13 cellular contexts compared by ENCODE assay signal in genomic region chr20:62710886-62711702, GRCh38. TPM values are rescaled to one million over a fixed set of nuclear protein-coding genes. Genes with fewer than 3 reads are reported as not detected.
DNase-seq lines count a peak whose midpoint lies in the region; ATAC-seq and TF ChIP-seq lines count a peak whose summit lies in the region.
"Had no signal": no experiment of that assay in that cellular context is flagged by ENCODE, and none has a peak within 500 bp of the region (broad histone marks: within the 10 kb centered on the region; RNA-seq: fewer than 3 reads in every experiment).

No MANE protein-coding gene starts in this region.

- H3K18ac ChIP-seq in mesenchymal stem cell (ENCODE audit: low read depth in 1 of 2, low read length in 2 of 2): no peak overlapping the region

- H3K79me1 ChIP-seq in mesenchymal stem cell (replicated peaks; ENCODE audit: low read length, poor library complexity, severe bottlenecking): no peaks in the 10 kb centered on the region

- H2BK120ac ChIP-seq in mesenchymal stem cell (ENCODE audit: low read depth, low read length): no peak overlapping the region

- no peak overlapping the region for H2AFZ ChIP-seq in mesenchymal stem cell (ENCODE audit: low read depth, low read length)

- H4K91ac ChIP-seq in mesenchymal stem cell (ENCODE audit: low read length): no peak overlapping the region

- H2BK15ac ChIP-seq in mesenchymal stem cell (ENCODE audit: low read depth, poor library complexity, severe bottlenecking): no peak overlapping the region

- peak; percentile 69 to 73 for ATAC-seq in activated T-cell treated with anti-CD3 and anti-CD28 coated beads, Interleukin-2, amount 50 U/mL, for 4 hours

- H3K9ac ChIP-seq in mesenchymal stem cell (ENCODE audit: low read length): no peak overlapping the region
- H3K9ac ChIP-seq: BLaER1, KMS-11 had no signal

- H4K8ac ChIP-seq in mesenchymal stem cell (ENCODE audit: low read length): no peak overlapping the region

- peaks cover 22% of the 10 kb centered on the region for H3K4me1 ChIP-seq in mesenchymal stem cell (ENCODE audit: control insufficient read depth, insufficient read depth, low read depth, low read length)

- WGBS in mesenchymal stem cell: 81% methylated on average over 18 of the region's 23 CpGs

- H3K4me2 ChIP-seq in mesenchymal stem cell (ENCODE audit: low read length, poor library complexity, severe bottlenecking): no peak overlapping the region
- H3K4me2 ChIP-seq: BLaER1, KMS-11 had no signal

- peaks cover 4% of the 10 kb centered on the region for H3K9me3 ChIP-seq in mesenchymal stem cell (ENCODE audit: control insufficient read depth, low read length)
- H3K9me3 ChIP-seq: BLaER1, esophagus muscularis mucosa, left ventricle myocardium inferior had no signal

- H3K27me3 Mint-ChIP-seq in activated T-cell treated with anti-CD3 and anti-CD28 coated beads, Interleukin-2, amount 50 U/mL, for 4 hours (ENCODE audit: low read depth): peaks cover 30% of the 10 kb centered on the region

- peaks cover 14% of the 10 kb centered on the region for H3K4me1 Mint-ChIP-seq in activated T-cell treated with anti-CD3 and anti-CD28 coated beads, Interleukin-2, amount 50 U/mL, for 4 hours (ENCODE audit: low read depth)

- no peak overlapping the region for H3K23ac ChIP-seq in mesenchymal stem cell (ENCODE audit: low read length in 2 of 2)

- peak overlapping the region; percentile 32 for H3K4me3 ChIP-seq in NB4 (ENCODE audit: low read depth, low read length)
- H3K4me3 ChIP-seq in mesenchymal stem cell (ENCODE audit: insufficient read depth in 1 of 2, low read depth in 1 of 2, low read length in 2 of 2): no peak overlapping the region
- H3K4me3 ChIP-seq: BLaER1, esophagus muscularis mucosa, left ventricle myocardium inferior had no signal

- H3K9me3 Mint-ChIP-seq in activated T-cell treated with anti-CD3 and anti-CD28 coated beads, Interleukin-2, amount 50 U/mL, for 4 hours: no peaks in the 10 kb centered on the region

- H3K36me3 ChIP-seq in mesenchymal stem cell (ENCODE audit: control insufficient read depth in 1 of 2, insufficient read depth in 2 of 2, low read depth in 1 of 2, low read length in 2 of 2): peaks cover 0 to 4% of the 10 kb centered on the region in 2 experiments
- H3K36me3 ChIP-seq: BLaER1, esophagus muscularis mucosa, left ventricle myocardium inferior had no signal

- no peaks in the 10 kb centered on the region for H3K36me3 Mint-ChIP-seq in activated T-cell treated with anti-CD3 and anti-CD28 coated beads, Interleukin-2, amount 50 U/mL, for 4 hours (ENCODE audit: insufficient read depth)

- DNase-seq in activated T-cell treated with anti-CD3 and anti-CD28 coated beads for 1 hour (ENCODE audit: low read depth): peak; percentile 17
- no peak for DNase-seq in activated T-cell treated with anti-CD3 and anti-CD28 coated beads, Interleukin-2, amount 50 U/mL, for 1 hour
- peak; percentile 75 for DNase-seq in NB4 (ENCODE audit: low read depth)
- DNase-seq in activated T-cell treated with anti-CD3 and anti-CD28 coated beads, Interleukin-2, amount 50 U/mL, for 4 hours: peak; percentile 26
- peak; percentile 19 for DNase-seq in stimulated activated CD8-positive, alpha-beta memory T cell treated with anti-CD3 and anti-CD28 coated beads, Interleukin-12 subunit alpha, Interleukin-12 subunit beta, amount 100 ng/mL, for 1 hour (ENCODE audit: low read depth)
- DNase-seq in GM13977 (ENCODE audit: low spot score): no peak
- DNase-seq in mesenchymal stem cell: no peak
- no peak for DNase-seq in AG20443 (ENCODE audit: low spot score)
- DNase-seq: left ventricle myocardium inferior had no signal

- peak overlapping the region in 1 of 2 experiments; percentile 62 for H3K14ac ChIP-seq in mesenchymal stem cell (ENCODE audit: low read length in 2 of 2)

- H3K27ac ChIP-seq in mesenchymal stem cell (ENCODE audit: low read length, poor library complexity, severe bottlenecking): no peak overlapping the region
- H3K27ac ChIP-seq: BLaER1, esophagus muscularis mucosa, KMS-11, left ventricle myocardium inferior had no signal

- H2BK5ac ChIP-seq in mesenchymal stem cell (ENCODE audit: low read depth, low read length, poor library complexity, severe bottlenecking): no peak overlapping the region

- H2AK5ac ChIP-seq in mesenchymal stem cell (ENCODE audit: low read length, severe bottlenecking): no peak overlapping the region

- in situ Hi-C loops in GM13977 (cut with MboI; ENCODE audit: low pct_unique_long_range_greater_than_20kb, low sequenced_read_pairs, unreplicated experiment): no loop called here

- no peak overlapping the region for H3K4ac ChIP-seq in mesenchymal stem cell (ENCODE audit: low read depth in 1 of 2, low read length in 2 of 2)

- H3K4me3 Mint-ChIP-seq in activated T-cell treated with anti-CD3 and anti-CD28 coated beads, Interleukin-2, amount 50 U/mL, for 4 hours: no peak overlapping the region

- no peak overlapping the region for H2BK12ac ChIP-seq in mesenchymal stem cell (ENCODE audit: low read length in 2 of 2)

- H3K27me3 ChIP-seq in mesenchymal stem cell (ENCODE audit: control insufficient read depth in 1 of 2, insufficient read depth in 1 of 2, low read length in 2 of 2): peaks cover 51 to 54% of the 10 kb centered on the region in 2 experiments

- TF ChIP-seq POLR2A in NB4 (IDR thresholded peaks at IDR 0.05; ENCODE audit: extremely low read depth, insufficient read length): no peak

- no peak for TF ChIP-seq CTCF in NB4 (IDR thresholded peaks at IDR 0.05; ENCODE audit: low read depth, low read length)
- no peak for TF ChIP-seq CTCF in GM13977 (IDR thresholded peaks at IDR 0.05; ENCODE audit: extremely low read depth, insufficient read depth, missing control alignments)

RNA-seq across cellular contexts. Expression of gene NTSR1, which starts 2.5 kb away (rescaled TPM):
- under 1 TPM in 1 of 3 donors, not detected in 2; 0.08 TPM for total RNA-seq in activated T-cell treated with anti-CD3 and anti-CD28 coated beads, Interleukin-2, amount 50 U/mL, for 4 hours
- 0.01 TPM for polyA plus RNA-seq in mesenchymal stem cell (2013, experiment 1 of 2)
- polyA plus RNA-seq in mesenchymal stem cell (2013, experiment 2 of 2): 0.07 TPM
- total RNA-seq: left ventricle myocardium inferior, renal cortical epithelial cell had no signal

Comparison
In these comparisons a context has a peak if more than half of its experiments do, and no peak if none do; other contexts are left out.
1. DNase-seq: peak in activated T-cell treated with anti-CD3 and anti-CD28 coated beads for 1 hour (single experiment), NB4 (single experiment), activated T-cell treated with anti-CD3 and anti-CD28 coated beads, Interleukin-2, amount 50 U/mL, for 4 hours (single experiment) and stimulated activated CD8-positive, alpha-beta memory T cell treated with anti-CD3 and anti-CD28 coated beads, Interleukin-12 subunit alpha, Interleukin-12 subunit beta, amount 100 ng/mL, for 1 hour (single experiment); none in activated T-cell treated with anti-CD3 and anti-CD28 coated beads, Interleukin-2, amount 50 U/mL, for 1 hour (single experiment), GM13977 (single experiment), mesenchymal stem cell (single experiment) and AG20443 (single experiment).